11 cellular contexts compared by ENCODE assay signal in the genomic region with DNA sequence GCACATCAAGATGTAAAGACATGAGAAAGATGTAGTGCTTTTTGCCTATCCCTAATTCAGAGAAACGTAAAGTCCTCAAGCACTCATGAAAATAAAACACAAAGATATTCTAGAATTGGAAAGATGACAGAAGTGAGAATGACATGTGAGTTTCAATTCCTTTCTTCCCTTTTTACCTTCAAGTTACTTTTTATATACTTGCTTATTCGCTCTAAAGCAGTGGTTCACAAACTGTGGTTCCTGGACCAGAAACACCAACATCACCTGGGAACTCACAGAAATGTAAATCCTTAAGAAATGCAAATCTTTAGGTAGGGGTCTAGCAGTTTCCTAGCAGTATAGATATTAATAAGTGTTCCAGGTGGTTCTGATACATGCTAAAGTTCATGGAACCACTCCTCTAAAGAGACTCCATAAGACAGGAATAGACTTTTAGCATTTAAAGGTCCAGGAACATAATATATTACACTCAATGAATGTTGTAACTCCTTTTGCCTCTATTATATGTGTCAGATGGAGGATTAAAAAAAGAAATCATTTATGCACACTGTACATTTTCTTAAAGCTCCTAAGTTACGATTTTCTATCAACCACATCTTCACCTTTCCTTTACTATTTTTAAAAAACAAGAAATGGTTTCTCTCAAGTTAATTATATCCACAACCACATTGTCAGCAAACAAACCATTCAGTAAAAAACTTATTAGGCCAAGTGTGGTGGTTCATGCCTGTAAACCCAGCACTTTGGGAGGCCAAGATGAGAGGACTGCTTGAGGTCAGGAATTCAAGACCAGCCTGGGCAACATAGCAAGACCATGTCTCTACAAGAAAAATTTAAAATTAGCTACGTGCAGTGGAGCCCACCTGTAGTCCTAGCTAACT. TPM values are rescaled to one million over a fixed set of nuclear protein-coding genes. Genes with fewer than 3 reads are reported as not detected.
A peak's percentile ranks its signal among the peaks of the same experiment; 100 is the strongest.
DNase-seq lines count a peak whose midpoint lies in the region; ATAC-seq and TF ChIP-seq lines count a peak whose summit lies in the region.
"Had no signal": no experiment of that assay in that cellular context is flagged by ENCODE, and none has a peak within 500 bp of the region (broad histone marks: within the 10 kb centered on the region; RNA-seq: fewer than 3 reads in every experiment).

No MANE protein-coding gene starts in this region.

- TF ChIP-seq CTCF in activated B cell treated with CpG ODN at 0.5 μM for 24 hours (IDR thresholded peaks at IDR 0.05) (no peak), MCF 10A (IDR thresholded peaks at IDR 0.05; ENCODE audit: unreplicated experiment) (no peak)

- H3K27ac Mint-ChIP-seq in activated B cell treated with CpG ODN at 0.5 μM for 24 hours (peak overlapping the region; percentile 72), MCF 10A (ENCODE audit: low read depth, unreplicated experiment) (no peak overlapping the region)

- no peak for DNase-seq in activated B cell treated with CpG ODN at 0.5 μM for 24 hours
- DNase-seq in amygdala (lab: John Stamatoyannopoulos, UW): no peak
- no peak for DNase-seq in posterior vena cava (ENCODE audit: low spot score)
- no peak for DNase-seq in MCF 10A (ENCODE audit: unreplicated experiment)
- no peak for DNase-seq in cerebellar cortex (ENCODE audit: low spot score)
- DNase-seq: activated naive CD4-positive, alpha-beta T cell treated with anti-CD3 and anti-CD28 coated beads, Interleukin-2, amount 50 U/mL, for 16 hours; DND-41 had no signal

- no TSS peak for BruUV-seq in MCF 10A (replicated peaks; lab: Mats Ljungman, UMichigan)

- peak; percentile 57 for ATAC-seq in GM18520 (IDR thresholded peaks at IDR 0.05; ENCODE audit: unreplicated experiment)
- ATAC-seq in GM21515 (IDR thresholded peaks at IDR 0.05; ENCODE audit: unreplicated experiment): peak; percentile 80
- peak; percentile 85 for ATAC-seq in HG03095 (IDR thresholded peaks at IDR 0.05; ENCODE audit: unreplicated experiment)
- peak; percentile 77 for ATAC-seq in activated B cell treated with CpG ODN at 0.5 μM for 24 hours (ENCODE audit: low read depth)
- ATAC-seq: activated CD4-positive, CD25-positive, alpha-beta regulatory T cell treated with anti-CD3 and anti-CD28 coated beads, Interleukin-2, amount 50 U/mL, for 24 hours had no signal

- H3K4me1 Mint-ChIP-seq in activated B cell treated with CpG ODN at 0.5 μM for 24 hours (peaks cover 51% of the 10 kb centered on the region), MCF 10A (ENCODE audit: insufficient read depth, unreplicated experiment) (peaks cover 4% of the 10 kb centered on the region)

- H3K4me3 Mint-ChIP-seq in activated B cell treated with CpG ODN at 0.5 μM for 24 hours (peak overlapping the region; percentile 67), MCF 10A (ENCODE audit: unreplicated experiment) (no peak overlapping the region)

- H3K27me3 Mint-ChIP-seq in activated B cell treated with CpG ODN at 0.5 μM for 24 hours: no peaks in the 10 kb centered on the region
- no peaks in the 10 kb centered on the region for H3K27me3 Mint-ChIP-seq in MCF 10A (ENCODE audit: insufficient read depth, unreplicated experiment)

- POLR2A ChIA-PET in activated B cell treated with CpG ODN at 0.5 μM for 24 hours (lab: Charles Lee) (interaction anchor here (1.0 kb wide), 3 partner anchors 13 to 26 kb away, joined by 3 to 4 read pairs (median 3); no protein-coding TSS in a partner anchor), MCF 10A (lab: Yijun Ruan, JAX) (interaction anchor here (0.7 kb wide), 1 partner anchor 39 kb away, joined by 3 read pairs; a partner anchor contains a TSS)

- intact Hi-C loops in activated B cell treated with CpG ODN at 0.5 μM for 24 hours (cut with micrococcal nuclease): loop anchor here (1.0 to 2.0 kb wide), 5 partner anchors 16 to 238 kb away; a partner anchor contains a TSS
- intact Hi-C loops in posterior vena cava (cut with DNase I): no loop called here
- intact Hi-C loops in MCF 10A (cut with micrococcal nuclease): no loop called here

- H3K9me3 Mint-ChIP-seq in activated B cell treated with CpG ODN at 0.5 μM for 24 hours (no peaks in the 10 kb centered on the region), MCF 10A (ENCODE audit: unreplicated experiment) (no peaks in the 10 kb centered on the region)

- CTCF ChIA-PET in activated B cell treated with CpG ODN at 0.5 μM for 24 hours (lab: Charles Lee): interaction anchor here (1.8 kb wide), 1 partner anchor 32 kb away, joined by 4 read pairs; no protein-coding TSS in a partner anchor
- CTCF ChIA-PET in MCF 10A (lab: Yijun Ruan, JAX): interaction anchor here (0.7 to 1.6 kb wide), 5 partner anchors 8 to 837 kb away, joined by 3 to 6 read pairs (median 3); a partner anchor contains a TSS

- H3K36me3 Mint-ChIP-seq in activated B cell treated with CpG ODN at 0.5 μM for 24 hours (ENCODE audit: low read depth) (peaks cover 27% of the 10 kb centered on the region), MCF 10A (ENCODE audit: insufficient read depth, unreplicated experiment) (peaks cover 22% of the 10 kb centered on the region)

RNA-seq across cellular contexts. Expression of a gene that starts 39.9 kb away (rescaled TPM):
- total RNA-seq in activated B cell treated with CpG ODN at 0.5 μM for 24 hours (14.8 and 16.5 TPM in 2 replicates), posterior vena cava (10 to 100 TPM; 18.5 TPM), MCF 10A (2022) (26.3 and 31.8 TPM in 2 replicates)

RNA-seq across cellular contexts. Expression of a gene that starts 40.1 kb away (rescaled TPM):
- total RNA-seq in activated B cell treated with CpG ODN at 0.5 μM for 24 hours (26.7 and 34.0 TPM in 2 replicates), posterior vena cava (10 to 100 TPM; 19.5 to 19.7 TPM), MCF 10A (2022) (21.9 and 24.9 TPM in 2 replicates)
